ENCODE assay signal across 26 cellular contexts in genomic region chr1:240646861-240647260, GRCh38. TPM values are rescaled to one million over a fixed set of nuclear protein-coding genes. Genes with fewer than 3 reads are reported as not detected.
"Had no signal": no experiment of that assay in that cellular context is flagged by ENCODE, and none has a peak within 500 bp of the region (broad histone marks: within the 10 kb centered on the region; RNA-seq: fewer than 3 reads in every experiment).

No MANE protein-coding gene starts in this region.

- H3K4me3 ChIP-seq: coronary artery, dorsolateral prefrontal cortex, esophagus squamous epithelium, gastrocnemius medialis, heart right ventricle, left lung, lower lobe of right lung, mucosa of descending colon had no signal

- H3K4me1 Mint-ChIP-seq: mesothelial cell of epicardium had no signal

- H3K9me3 Mint-ChIP-seq: mesothelial cell of epicardium had no signal

- H3K4me3 Mint-ChIP-seq: mesothelial cell of epicardium had no signal

- H3K36me3 ChIP-seq: esophagus squamous epithelium, gastrocnemius medialis, heart right ventricle, left lung, lower lobe of right lung had no signal

- H3K27ac Mint-ChIP-seq: mesothelial cell of epicardium had no signal

- H3K27me3 ChIP-seq: dorsolateral prefrontal cortex, esophagus squamous epithelium, gastrocnemius medialis, heart right ventricle, left lung had no signal

- ATAC-seq: esophagus mucosa, gastrocnemius medialis, heart right ventricle, left cardiac atrium, left lung, left ventricle myocardium superior, lower lobe of right lung, mucosa of descending colon had no signal

- DNase-seq: dermis blood vessel endothelial cell; dorsolateral prefrontal cortex; effector CD4-positive, alpha-beta T cell; effector memory CD4-positive, alpha-beta T cell; erythroblast; esophagus squamous epithelium; foreskin fibroblast; foreskin melanocyte; gastrocnemius medialis; glutamatergic neuron; head of caudate nucleus; heart right ventricle; hippocampal formation; left cardiac atrium; left lung; left ventricle myocardium superior; lower lobe of right lung; mesenchymal stem cell; mucosa of descending colon had no signal

- H3K36me3 Mint-ChIP-seq: mesothelial cell of epicardium had no signal

- H3K4me1 ChIP-seq: esophagus squamous epithelium, gastrocnemius medialis, heart right ventricle, left lung, lower lobe of right lung had no signal

- H3K9me3 ChIP-seq: esophagus squamous epithelium, gastrocnemius medialis, heart right ventricle, left lung, lower lobe of right lung, mucosa of descending colon had no signal

- H3K27ac ChIP-seq: coronary artery, dorsolateral prefrontal cortex, epithelial cell of prostate, esophagus squamous epithelium, gastrocnemius medialis, heart right ventricle, left lung, lower lobe of right lung had no signal

RNA-seq across cellular contexts. Expression of gene GREM2, which starts 34.9 kb away (rescaled TPM):
- total RNA-seq: dermis blood vessel endothelial cell, glomerular endothelial cell, left cardiac atrium, left ventricle myocardium superior, lung microvascular endothelial cell had no signal
- polyA plus RNA-seq: keratinocyte had no signal
